1 cellular context compared by ENCODE assay signal in genomic region chr3:12046406-12046805, GRCh38.
TF ChIP-seq lines count a peak whose summit lies in the region.

No MANE protein-coding gene starts in this region.

TF ChIP-seq in WTC11, 78 proteins besides CTCF, POLR2A, EP300 and RAD21 (continued from another document):
- no peak for TF ChIP-seq TEAD1 (CRISPR knock-in tag; IDR thresholded peaks at IDR 0.05)
- TF ChIP-seq, protein P1, sequence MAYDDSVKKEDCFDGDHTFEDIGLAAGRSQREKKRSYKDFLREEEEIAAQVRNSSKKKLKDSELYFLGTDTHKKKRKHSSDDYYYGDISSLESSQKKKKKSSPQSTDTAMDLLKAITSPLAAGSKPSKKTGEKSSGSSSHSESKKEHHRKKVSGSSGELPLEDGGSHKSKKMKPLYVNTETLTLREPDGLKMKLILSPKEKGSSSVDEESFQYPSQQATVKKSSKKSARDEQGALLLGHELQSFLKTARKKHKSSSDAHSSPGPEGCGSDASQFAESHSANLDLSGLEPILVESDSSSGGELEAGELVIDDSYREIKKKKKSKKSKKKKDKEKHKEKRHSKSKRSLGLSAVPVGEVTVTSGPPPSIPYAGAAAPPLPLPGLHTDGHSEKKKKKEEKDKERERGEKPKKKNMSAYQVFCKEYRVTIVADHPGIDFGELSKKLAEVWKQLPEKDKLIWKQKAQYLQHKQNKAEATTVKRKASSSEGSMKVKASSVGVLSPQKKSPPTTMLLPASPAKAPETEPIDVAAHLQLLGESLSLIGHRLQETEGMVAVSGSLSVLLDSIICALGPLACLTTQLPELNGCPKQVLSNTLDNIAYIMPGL (CRISPR knock-in tag; IDR thresholded peaks at IDR 0.05), result no peak
- TF ChIP-seq ATF1 (CRISPR knock-in tag; IDR thresholded peaks at IDR 0.05), result no peak
